Comparison of ENCODE assay signal across 2 cellular contexts in genomic region chr3:45688194-45688881, GRCh38.
TF ChIP-seq lines count a peak whose summit lies in the region.

No MANE protein-coding gene starts in this region.

TF ChIP-seq in IMR-90, 13 proteins besides CTCF, POLR2A, EP300 and RAD21:
- TF ChIP-seq MXI1 (IDR thresholded peaks at IDR 0.05; ENCODE audit: borderline replicate concordance, low read depth, low read length): no peak
- TF ChIP-seq NFE2L2 (IDR thresholded peaks at IDR 0.05; ENCODE audit: low read depth, low read length): no peak
- no peak for TF ChIP-seq USF2 (IDR thresholded peaks at IDR 0.05; ENCODE audit: low read depth, low read length)
- no peak for TF ChIP-seq CEBPB (IDR thresholded peaks at IDR 0.05; ENCODE audit: low read depth, low read length)
- no peak for TF ChIP-seq MAFK (IDR thresholded peaks at IDR 0.05; ENCODE audit: low read depth, low read length)
- TF ChIP-seq FOS (IDR thresholded peaks at IDR 0.05; ENCODE audit: low read depth, low read length): no peak
- TF ChIP-seq MAZ (IDR thresholded peaks at IDR 0.05; ENCODE audit: borderline replicate concordance, low read depth, low read length): no peak
- no peak for TF ChIP-seq BHLHE40 (IDR thresholded peaks at IDR 0.05; ENCODE audit: low read depth, low read length)
- TF ChIP-seq SMC3 (IDR thresholded peaks at IDR 0.05; ENCODE audit: low read depth, low read length): no peak
- TF ChIP-seq RCOR1 (IDR thresholded peaks at IDR 0.05; ENCODE audit: insufficient replicate concordance, low read length): no peak
- TF ChIP-seq RFX5 (IDR thresholded peaks at IDR 0.05; ENCODE audit: low read depth, low read length): no peak

TF ChIP-seq in K562, 482 proteins besides CTCF, POLR2A, EP300 and RAD21 (continues in another document):
- TF ChIP-seq CTBP1 (IDR thresholded peaks at IDR 0.05; ENCODE audit: borderline replicate concordance) (no peak), HNRNPLL (IDR thresholded peaks at IDR 0.05; ENCODE audit: low read depth, low read length, poor library complexity, severe bottlenecking) (peak; percentile 16), ZBTB8A (IDR thresholded peaks at IDR 0.05; ENCODE audit: partially characterized antibody) (no peak), ZBTB9 (CRISPR knock-in tag; IDR thresholded peaks at IDR 0.05) (no peak), CHD1 (IDR thresholded peaks at IDR 0.05; ENCODE audit: low read length) (peak; percentile 29), ZNF584 (CRISPR knock-in tag; IDR thresholded peaks at IDR 0.05; ENCODE audit: low read depth) (no peak), SIN3A (IDR thresholded peaks at IDR 0.05; ENCODE audit: borderline replicate concordance in 2 of 2, control insufficient read depth in 1 of 2, low read depth in 2 of 2, low read length in 2 of 2) (peak in 1 of 2 experiments; percentile 13; a peak in 1 of 4 replicates), UBTF (IDR thresholded peaks at IDR 0.05; ENCODE audit: borderline replicate concordance in 1 of 2, low read depth in 2 of 2, low read length in 2 of 2) (peak; percentile 42 to 76; a peak in 2 of 4 replicates), ZFX (CRISPR knock-in tag; IDR thresholded peaks at IDR 0.05) (0 out of 2 replicates have a peak, but pooled peaks have one; percentile 34), PRDM10 (IDR thresholded peaks at IDR 0.05; ENCODE audit: partially characterized antibody) (peak; percentile 73), ZNF449 (CRISPR knock-in tag; IDR thresholded peaks at IDR 0.05) (no peak), BACH1 (tag; IDR thresholded peaks at IDR 0.05) (peak; percentile 22; the same call in 1 of the 2 replicates), ZKSCAN1 (IDR thresholded peaks at IDR 0.05; ENCODE audit: low read depth, low read length) (no peak), TBL1XR1 (IDR thresholded peaks at IDR 0.05; ENCODE audit: low read length in 2 of 2) (0 out of 4 replicates have a peak, but pooled peaks of 1 of the 2 experiments have one; percentile 10), SRSF1 (IDR thresholded peaks at IDR 0.05; ENCODE audit: low read depth, low read length) (no peak), GTF3C2 (IDR thresholded peaks at IDR 0.05; ENCODE audit: borderline replicate concordance, extremely low read depth, insufficient read length) (peak; percentile 73), TOE1 (IDR thresholded peaks at IDR 0.05; ENCODE audit: borderline replicate concordance) (no peak), TOE1 (CRISPR knock-in tag; IDR thresholded peaks at IDR 0.05; ENCODE audit: borderline replicate concordance, low read depth) (peak; percentile 26; the same call in 1 of the 2 replicates), ZNF561 (CRISPR knock-in tag; conservative IDR thresholded peaks at IDR 0.05) (no peak), MBD2 (IDR thresholded peaks at IDR 0.05; ENCODE audit: borderline replicate concordance, low read depth) (no peak), JUND (IDR thresholded peaks at IDR 0.05; ENCODE audit: borderline replicate concordance, low read depth, low read length) (peak; percentile 88), JUND (tag; IDR thresholded peaks at IDR 0.05; ENCODE audit: borderline replicate concordance, low read depth, low read length) (peak; percentile 71; the same call in 2 of the 3 replicates), MAFG (tag; conservative IDR thresholded peaks at IDR 0.05) (no peak), PML (IDR thresholded peaks at IDR 0.05; ENCODE audit: low read length) (no peak), CC2D1A (IDR thresholded peaks at IDR 0.05) (0 out of 2 replicates have a peak, but pooled peaks have one; percentile 6), SMARCA4 (IDR thresholded peaks at IDR 0.05) (peak; percentile 8), MYC (IDR thresholded peaks at IDR 0.05; ENCODE audit: low read depth, low read length) (no peak), MYC (CRISPR knock-in tag; IDR thresholded peaks at IDR 0.05; ENCODE audit: borderline replicate concordance, low read depth) (peak; percentile 16; the same call in 1 of the 2 replicates), RBBP5 (IDR thresholded peaks at IDR 0.05; ENCODE audit: borderline replicate concordance, insufficient read depth, low read length, poor library complexity, severe bottlenecking) (peak; percentile 68), ZEB2 (IDR thresholded peaks at IDR 0.05) (peak; percentile 93), CBFB (CRISPR knock-in tag; IDR thresholded peaks at IDR 0.05) (0 out of 2 replicates have a peak, but pooled peaks have one; percentile 6), IRF1 (CRISPR knock-in tag; IDR thresholded peaks at IDR 0.05; ENCODE audit: borderline replicate concordance) (peak; percentile 92; the same call in 1 of the 2 replicates)
- TF ChIP-seq, protein P1, sequence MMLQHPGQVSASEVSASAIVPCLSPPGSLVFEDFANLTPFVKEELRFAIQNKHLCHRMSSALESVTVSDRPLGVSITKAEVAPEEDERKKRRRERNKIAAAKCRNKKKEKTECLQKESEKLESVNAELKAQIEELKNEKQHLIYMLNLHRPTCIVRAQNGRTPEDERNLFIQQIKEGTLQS (IDR thresholded peaks at IDR 0.05): peak; percentile 90
- TF ChIP-seq, protein P1 (CRISPR knock-in tag; conservative IDR thresholded peaks at IDR 0.05): no peak
- TF ChIP-seq, protein P2, sequence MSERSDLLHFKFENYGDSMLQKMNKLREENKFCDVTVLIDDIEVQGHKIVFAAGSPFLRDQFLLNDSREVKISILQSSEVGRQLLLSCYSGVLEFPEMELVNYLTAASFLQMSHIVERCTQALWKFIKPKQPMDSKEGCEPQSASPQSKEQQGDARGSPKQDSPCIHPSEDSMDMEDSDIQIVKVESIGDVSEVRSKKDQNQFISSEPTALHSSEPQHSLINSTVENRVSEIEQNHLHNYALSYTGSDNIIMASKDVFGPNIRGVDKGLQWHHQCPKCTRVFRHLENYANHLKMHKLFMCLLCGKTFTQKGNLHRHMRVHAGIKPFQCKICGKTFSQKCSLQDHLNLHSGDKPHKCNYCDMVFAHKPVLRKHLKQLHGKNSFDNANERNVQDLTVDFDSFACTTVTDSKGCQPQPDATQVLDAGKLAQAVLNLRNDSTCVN (CRISPR knock-in tag; IDR thresholded peaks at IDR 0.05): no peak
- TF ChIP-seq, protein P3, sequence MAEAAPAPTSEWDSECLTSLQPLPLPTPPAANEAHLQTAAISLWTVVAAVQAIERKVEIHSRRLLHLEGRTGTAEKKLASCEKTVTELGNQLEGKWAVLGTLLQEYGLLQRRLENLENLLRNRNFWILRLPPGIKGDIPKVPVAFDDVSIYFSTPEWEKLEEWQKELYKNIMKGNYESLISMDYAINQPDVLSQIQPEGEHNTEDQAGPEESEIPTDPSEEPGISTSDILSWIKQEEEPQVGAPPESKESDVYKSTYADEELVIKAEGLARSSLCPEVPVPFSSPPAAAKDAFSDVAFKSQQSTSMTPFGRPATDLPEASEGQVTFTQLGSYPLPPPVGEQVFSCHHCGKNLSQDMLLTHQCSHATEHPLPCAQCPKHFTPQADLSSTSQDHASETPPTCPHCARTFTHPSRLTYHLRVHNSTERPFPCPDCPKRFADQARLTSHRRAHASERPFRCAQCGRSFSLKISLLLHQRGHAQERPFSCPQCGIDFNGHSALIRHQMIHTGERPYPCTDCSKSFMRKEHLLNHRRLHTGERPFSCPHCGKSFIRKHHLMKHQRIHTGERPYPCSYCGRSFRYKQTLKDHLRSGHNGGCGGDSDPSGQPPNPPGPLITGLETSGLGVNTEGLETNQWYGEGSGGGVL (CRISPR knock-in tag; IDR thresholded peaks at IDR 0.05): no peak
